In the genomic region with DNA sequence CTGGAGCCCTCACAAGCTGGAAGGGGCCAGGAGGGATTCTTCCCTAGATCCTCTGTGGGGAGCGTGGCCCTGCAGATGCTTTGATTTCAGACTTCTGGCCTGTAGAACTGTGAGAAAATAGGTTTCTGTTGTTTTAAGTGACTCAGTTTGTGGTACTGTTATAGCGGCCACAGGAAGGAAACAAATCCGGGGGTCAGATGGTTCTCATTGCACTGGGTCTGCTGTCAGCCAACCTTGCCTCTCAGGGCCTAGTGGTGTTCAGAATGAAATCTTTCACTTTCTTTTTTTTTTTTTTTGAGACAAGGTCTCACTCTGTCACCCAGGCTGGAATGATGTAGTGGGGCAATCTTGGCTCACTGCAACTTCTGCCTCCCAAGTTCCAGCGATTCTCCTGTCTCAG, we compare ENCODE assay signal across 7 cellular contexts.
A peak's percentile ranks its signal among the peaks of the same experiment; 100 is the strongest.
DNase-seq lines count a peak whose midpoint lies in the region; ATAC-seq and TF ChIP-seq lines count a peak whose summit lies in the region.
"Not testable (repeated sequence)": the region's sequence is repeated elsewhere in the genome, so short reads cannot be mapped to it uniquely, and the experiment has no call there.

No MANE protein-coding gene starts in this region.

- DNase-seq in activated naive CD4-positive, alpha-beta T cell treated with anti-CD3 and anti-CD28 coated beads, Interleukin-2, amount 10 ng/mL, durations not matched to agents 7 days and 5 days: peak; percentile 49
- DNase-seq in mucosa of descending colon: not testable (repeated sequence)

- H3K36me3 ChIP-seq in mucosa of descending colon (ENCODE audit: low read depth): not testable (repeated sequence)

- not testable (repeated sequence) for H3K4me3 Mint-ChIP-seq in activated naive CD4-positive, alpha-beta T cell treated with anti-CD3 and anti-CD28 coated beads, Interleukin-2, amount 10 ng/mL, durations not matched to agents 7 days and 5 days

- not testable (repeated sequence) for TF ChIP-seq CTCF in mucosa of descending colon (IDR thresholded peaks at IDR 0.05)

- intact Hi-C loops in mucosa of descending colon (cut with DNase I, micrococcal nuclease): not testable (repeated sequence)

- ATAC-seq in GM18907 (IDR thresholded peaks at IDR 0.05; ENCODE audit: unreplicated experiment): peak; percentile 78
- ATAC-seq in GM21447 (IDR thresholded peaks at IDR 0.05; ENCODE audit: unreplicated experiment): peak; percentile 95
- ATAC-seq in HG02870 (IDR thresholded peaks at IDR 0.05; ENCODE audit: unreplicated experiment): peak; percentile 90
- ATAC-seq in HG03280 (IDR thresholded peaks at IDR 0.05; ENCODE audit: unreplicated experiment): peak; percentile 77
- ATAC-seq in activated CD4-positive, CD25-positive, alpha-beta regulatory T cell treated with anti-CD3 and anti-CD28 coated beads, Interleukin-2, amount 50 U/mL, for 24 hours: peak; percentile 70 to 81
- peak; percentile 55 for ATAC-seq in mucosa of descending colon

- not testable (repeated sequence) for H3K4me1 ChIP-seq in mucosa of descending colon (ENCODE audit: low read depth)

- H3K9me3 ChIP-seq in mucosa of descending colon: not testable (repeated sequence)

- peaks cover 13% of the 10 kb centered on the region for H3K4me1 Mint-ChIP-seq in activated naive CD4-positive, alpha-beta T cell treated with anti-CD3 and anti-CD28 coated beads, Interleukin-2, amount 10 ng/mL, durations not matched to agents 7 days and 5 days

- not testable (repeated sequence) for H3K27ac Mint-ChIP-seq in activated naive CD4-positive, alpha-beta T cell treated with anti-CD3 and anti-CD28 coated beads, Interleukin-2, amount 10 ng/mL, durations not matched to agents 7 days and 5 days

- H3K4me3 ChIP-seq in mucosa of descending colon: not testable (repeated sequence)

- H3K9me3 Mint-ChIP-seq in activated naive CD4-positive, alpha-beta T cell treated with anti-CD3 and anti-CD28 coated beads, Interleukin-2, amount 10 ng/mL, durations not matched to agents 7 days and 5 days: not testable (repeated sequence)

- H3K36me3 Mint-ChIP-seq in activated naive CD4-positive, alpha-beta T cell treated with anti-CD3 and anti-CD28 coated beads, Interleukin-2, amount 10 ng/mL, durations not matched to agents 7 days and 5 days: not testable (repeated sequence)

- not testable (repeated sequence) for H3K27me3 Mint-ChIP-seq in activated naive CD4-positive, alpha-beta T cell treated with anti-CD3 and anti-CD28 coated beads, Interleukin-2, amount 10 ng/mL, durations not matched to agents 7 days and 5 days

- CTCF ChIA-PET in activated naive CD4-positive, alpha-beta T cell treated with anti-CD3 and anti-CD28 coated beads, Interleukin-2, amount 10 ng/mL, durations not matched to agents 7 days and 5 days (lab: Charles Lee): not testable (repeated sequence)
